ENCODE assay signal across 15 cellular contexts in genomic region chr5:56019306-56020272, GRCh38. TPM values are rescaled to one million over a fixed set of nuclear protein-coding genes. Genes with fewer than 3 reads are reported as not detected.
DNase-seq lines count a peak whose midpoint lies in the region; ATAC-seq and TF ChIP-seq lines count a peak whose summit lies in the region.
"Had no signal": no experiment of that assay in that cellular context is flagged by ENCODE, and none has a peak within 500 bp of the region (broad histone marks: within the 10 kb centered on the region; RNA-seq: fewer than 3 reads in every experiment).

No MANE protein-coding gene starts in this region.

- no TSS peak for BruUV-seq in IMR-90 (replicated peaks; lab: Mats Ljungman, UMichigan)

- no peaks in the 10 kb centered on the region for H3K9me1 ChIP-seq in IMR-90 (ENCODE audit: insufficient read depth, low read length)

- no peaks in the 10 kb centered on the region for H3K9me3 Mint-ChIP-seq in CD8-positive, alpha-beta T cell

- H3K36me3 Mint-ChIP-seq in CD8-positive, alpha-beta T cell: no peaks in the 10 kb centered on the region

- CTCF ChIA-PET in CD8-positive, alpha-beta T cell (lab: Charles Lee): no interaction called here
- CTCF ChIA-PET in IMR-90 (lab: Yijun Ruan, JAX): no interaction called here

- H4K8ac ChIP-seq in IMR-90 (ENCODE audit: low read depth in 2 of 2, low read length in 2 of 2) (no peak overlapping the region), neuronal stem cell (ENCODE audit: low read depth, low read length) (no peak overlapping the region)

- peak overlapping the region; percentile 72; the same call in 1 of the 2 replicates for H2BK120ac ChIP-seq in IMR-90 (ENCODE audit: low read depth, low read length)
- H2BK120ac ChIP-seq in neuronal stem cell (ENCODE audit: low read depth, low read length): no peak overlapping the region

- H2AK5ac ChIP-seq in IMR-90 (ENCODE audit: low read depth, low read length) (peak overlapping the region; percentile 39; the same call in 1 of the 2 replicates), neuronal stem cell (ENCODE audit: low read depth, low read length) (no peak overlapping the region)

- peak overlapping the region; percentile 37; the same call in 1 of the 2 replicates for H3K14ac ChIP-seq in IMR-90 (replicated peaks; ENCODE audit: low read depth, low read length)
- H3K14ac ChIP-seq in neuronal stem cell (ENCODE audit: low read length): no peak overlapping the region

- H4K5ac ChIP-seq in IMR-90 (ENCODE audit: low read depth, low read length): peak overlapping the region; percentile 48; the same call in 1 of the 2 replicates

- H2BK5ac ChIP-seq in IMR-90 (ENCODE audit: low read depth, low read length, poor library complexity, severe bottlenecking) (no peak overlapping the region), neuronal stem cell (ENCODE audit: low read length) (no peak overlapping the region)

- dilution Hi-C loops in IMR-90 (cut with HindIII; ENCODE audit: low sequenced_read_pairs, unreplicated experiment): no loop called here

- no peaks in the 10 kb centered on the region for H3K27me3 Mint-ChIP-seq in CD8-positive, alpha-beta T cell (ENCODE audit: low read depth)

- no peak for DNase-seq in CD8-positive, alpha-beta T cell
- DNase-seq in IMR-90: peak; percentile 40
- peak; percentile 50 to 68 for DNase-seq in cardiac fibroblast (ENCODE audit: low read depth in 2 of 2)
- peak; percentile 83 for DNase-seq in osteoblast (ENCODE audit: insufficient read length, low spot score, missing footprints)
- no peak for DNase-seq in neuronal stem cell (ENCODE audit: low spot score)
- DNase-seq: DMS153, H9, heart left ventricle, NCI-H1417 treated with DMSO at 0.1 percent for 48 hours, NCI-H446 treated with DMSO at 0.1 percent for 48 hours, T1000 had no signal

- no peak overlapping the region for H3K56ac ChIP-seq in IMR-90 (ENCODE audit: extremely low read depth, insufficient read depth, low read length)

- no peak for TF ChIP-seq POLR2A in IMR-90 (IDR thresholded peaks at IDR 0.05; ENCODE audit: low read depth, low read length)

- WGBS in IMR-90 (ENCODE audit: extremely low coverage in 2 of 2, insufficient read length in 1 of 2), 2 experiments: 60% methylated on average over 3 of the region's 11 CpGs; no CpG with 5 or more reads in 1 of the 2 experiments
- WGBS in neuronal stem cell (ENCODE audit: extremely low coverage in 2 of 2, insufficient read length in 2 of 2, insufficient replicate concordance in 1 of 2), 2 donors: no CpG with 5 or more reads among the region's 11 CpGs

- no peak overlapping the region for H3K4me3 ChIP-seq in CD8-positive, alpha-beta T cell (ENCODE audit: low read depth, low read length)
- H3K4me3 ChIP-seq in IMR-90 (ENCODE audit: insufficient read depth, low read depth, low read length) (no peak overlapping the region), cardiac fibroblast (replicated peaks in 1 of 2; ENCODE audit: low read depth in 2 of 2, low read length in 2 of 2) (no peak overlapping the region), osteoblast (ENCODE audit: insufficient read depth, low read length) (no peak overlapping the region), neuronal stem cell (ENCODE audit: low read length in 2 of 2) (no peak overlapping the region)
- H3K4me3 ChIP-seq: heart left ventricle, tibial nerve had no signal

- H3K23ac ChIP-seq in IMR-90 (ENCODE audit: low read depth, low read length) (peak overlapping the region; percentile 82; the same call in 1 of the 2 replicates), neuronal stem cell (ENCODE audit: low read depth, low read length, poor library complexity) (no peak overlapping the region)

- H3K4me2 ChIP-seq in IMR-90 (ENCODE audit: low read depth, low read length) (no peak overlapping the region; the same call in 1 of the 2 replicates), osteoblast (ENCODE audit: insufficient read depth, low read length) (peak overlapping the region; percentile 18), neuronal stem cell (ENCODE audit: insufficient read depth, low read length, poor library complexity, severe bottlenecking) (no peak overlapping the region)

- H2AFZ ChIP-seq in IMR-90 (replicated peaks; ENCODE audit: low read length, poor library complexity) (no peak overlapping the region), osteoblast (ENCODE audit: low read length) (no peak overlapping the region), neuronal stem cell (ENCODE audit: low read length) (no peak overlapping the region)

- H3K36me3 ChIP-seq in CD8-positive, alpha-beta T cell (ENCODE audit: insufficient read depth, low read length): no peaks in the 10 kb centered on the region
- H3K36me3 ChIP-seq in IMR-90 (ENCODE audit: control insufficient read depth, insufficient read depth, low read length) (no peaks in the 10 kb centered on the region), osteoblast (ENCODE audit: insufficient read depth, low read length) (no peaks in the 10 kb centered on the region), neuronal stem cell (replicated peaks in 1 of 2; ENCODE audit: control insufficient read depth in 2 of 2, insufficient read depth in 2 of 2, low read length in 2 of 2) (no peaks in the 10 kb centered on the region)
- H3K36me3 ChIP-seq: heart left ventricle, tibial nerve had no signal

- H4K20me1 ChIP-seq in IMR-90 (ENCODE audit: insufficient read depth, low read length) (no peaks in the 10 kb centered on the region), osteoblast (ENCODE audit: insufficient read depth, low read length) (no peaks in the 10 kb centered on the region)

- H2BK15ac ChIP-seq in IMR-90 (ENCODE audit: low read depth, low read length) (peak overlapping the region; percentile 92; the same call in 2 of the 3 replicates), neuronal stem cell (ENCODE audit: low read length) (no peak overlapping the region)

- in situ Hi-C loops in IMR-90 (cut with MboI; ENCODE audit: low sequenced_read_pairs): no loop called here

- H4K91ac ChIP-seq in IMR-90 (ENCODE audit: insufficient read depth, low read depth, low read length) (peak overlapping the region; percentile 12; the same call in 1 of the 2 replicates), neuronal stem cell (ENCODE audit: low read depth, low read length, poor library complexity) (no peak overlapping the region)

- no peak for TF ChIP-seq CTCF in CD8-positive, alpha-beta T cell (IDR thresholded peaks at IDR 0.05)
- TF ChIP-seq CTCF in IMR-90 (conservative IDR thresholded peaks at IDR 0.05; ENCODE audit: low read depth, low read length) (no peak), cardiac fibroblast (IDR thresholded peaks at IDR 0.05; ENCODE audit: low read depth, low read length) (no peak), osteoblast (IDR thresholded peaks at IDR 0.05; ENCODE audit: extremely low read depth, low read depth, low read length) (no peak)

- peaks cover 13% of the 10 kb centered on the region for H3K4me1 Mint-ChIP-seq in CD8-positive, alpha-beta T cell (ENCODE audit: low read depth)
- H3K4me1 Mint-ChIP-seq: H9 had no signal

- no peaks in the 10 kb centered on the region for H3K79me2 ChIP-seq in osteoblast (ENCODE audit: insufficient read depth, low read length)

- no peak overlapping the region for H3K9ac ChIP-seq in IMR-90 (ENCODE audit: low read depth, low read length)
- no peak overlapping the region for H3K9ac ChIP-seq in neuronal stem cell (ENCODE audit: low read depth, low read length, poor library complexity)

- peak overlapping the region; percentile 34 for H3K27ac Mint-ChIP-seq in CD8-positive, alpha-beta T cell
- H3K27ac Mint-ChIP-seq: H9 had no signal

- H3K4ac ChIP-seq in IMR-90 (ENCODE audit: low read depth, low read length) (no peak overlapping the region; the same call in 1 of the 2 replicates), neuronal stem cell (ENCODE audit: low read length) (no peak overlapping the region)

- POLR2A ChIA-PET in CD8-positive, alpha-beta T cell (lab: Charles Lee): no interaction called here
- POLR2A ChIA-PET in IMR-90 (lab: Charles Lee; ENCODE audit: unreplicated experiment): interaction anchor here (0.6 to 0.7 kb wide), 2 partner anchors 15 to 221 kb away, joined by 4 read pairs; no protein-coding TSS in a partner anchor

- ATAC-seq in CD8-positive, alpha-beta T cell: no peak
- ATAC-seq in IMR-90 (ENCODE audit: low read depth) (peak; percentile 48), HG03342 (IDR thresholded peaks at IDR 0.05; ENCODE audit: unreplicated experiment) (no peak), HG03439 (IDR thresholded peaks at IDR 0.05; ENCODE audit: unreplicated experiment) (no peak), GM21737 (IDR thresholded peaks at IDR 0.05; ENCODE audit: unreplicated experiment) (no peak)
- ATAC-seq: heart left ventricle had no signal

- H3K9me3 ChIP-seq in CD8-positive, alpha-beta T cell (ENCODE audit: low read length): no peaks in the 10 kb centered on the region
- H3K9me3 ChIP-seq in IMR-90 (ENCODE audit: control insufficient read depth, insufficient read depth, low read length) (peaks cover 2% of the 10 kb centered on the region; the same call in 1 of the 2 replicates), osteoblast (ENCODE audit: low read depth, low read length) (no peaks in the 10 kb centered on the region), neuronal stem cell (replicated peaks in 1 of 2; ENCODE audit: control insufficient read depth in 2 of 2, insufficient read depth in 1 of 2, low read depth in 1 of 2, low read length in 2 of 2) (no peaks in the 10 kb centered on the region)
- H3K9me3 ChIP-seq: heart left ventricle, tibial nerve had no signal

- peak overlapping the region; percentile 77 for H3K18ac ChIP-seq in IMR-90 (ENCODE audit: low read depth, low read length)
- H3K18ac ChIP-seq in neuronal stem cell (ENCODE audit: low read length): no peak overlapping the region

- H2AK9ac ChIP-seq in IMR-90 (replicated peaks; ENCODE audit: low read depth, low read length, poor library complexity): no peak overlapping the region

- no peak for TF ChIP-seq RAD21 in IMR-90 (IDR thresholded peaks at IDR 0.05; ENCODE audit: low read length)

- H3K4me3 Mint-ChIP-seq in CD8-positive, alpha-beta T cell: no peak overlapping the region
- H3K4me3 Mint-ChIP-seq: H9 had no signal

- H3K4me1 ChIP-seq in CD8-positive, alpha-beta T cell (ENCODE audit: insufficient read depth, low read length): peaks cover 19% of the 10 kb centered on the region
- peaks cover 5% of the 10 kb centered on the region; the same call in 1 of the 2 replicates for H3K4me1 ChIP-seq in IMR-90 (ENCODE audit: control insufficient read depth, insufficient read depth, low read length)
- H3K4me1 ChIP-seq in osteoblast (ENCODE audit: insufficient read depth, low read length): peaks cover 11% of the 10 kb centered on the region
- no peaks in the 10 kb centered on the region for H3K4me1 ChIP-seq in neuronal stem cell (ENCODE audit: control insufficient read depth in 2 of 2, insufficient read depth in 1 of 2, low read depth in 1 of 2, low read length in 2 of 2)

- no peaks in the 10 kb centered on the region for H3K27me3 ChIP-seq in CD8-positive, alpha-beta T cell (ENCODE audit: insufficient read depth, low read length)
- H3K27me3 ChIP-seq in IMR-90 (ENCODE audit: control insufficient read depth, insufficient read depth, low read length): no peaks in the 10 kb centered on the region
- no peaks in the 10 kb centered on the region for H3K27me3 ChIP-seq in osteoblast (ENCODE audit: insufficient read depth, low read length)
- no peaks in the 10 kb centered on the region for H3K27me3 ChIP-seq in neuronal stem cell (ENCODE audit: control insufficient read depth in 3 of 3, insufficient read depth in 3 of 3, low read depth in 1 of 3, low read length in 3 of 3)
- H3K27me3 ChIP-seq: heart left ventricle, tibial nerve had no signal

- intact Hi-C loops in CD8-positive, alpha-beta T cell (cut with DNase I, micrococcal nuclease): loop anchor here in 1 of 2 experiments (5.0 kb wide), 1 partner anchor 1712 kb away; no protein-coding TSS in a partner anchor
- intact Hi-C loops in IMR-90 (cut with micrococcal nuclease): no loop called here

- H3K79me1 ChIP-seq in IMR-90 (ENCODE audit: low read depth in 1 of 2, low read length in 2 of 2) (no peaks in the 10 kb centered on the region), neuronal stem cell (ENCODE audit: low read depth, low read length) (no peaks in the 10 kb centered on the region)

- no peak overlapping the region for H2BK12ac ChIP-seq in neuronal stem cell (ENCODE audit: low read length)

- H3K27ac ChIP-seq in CD8-positive, alpha-beta T cell (ENCODE audit: low read depth, low read length): no peak overlapping the region
- H3K27ac ChIP-seq in IMR-90 (ENCODE audit: insufficient read depth, low read length) (peak overlapping the region; percentile 77; the same call in 1 of the 2 replicates), osteoblast (ENCODE audit: low read depth, low read length) (peak overlapping the region; percentile 34), neuronal stem cell (replicated peaks; ENCODE audit: low read length) (no peak overlapping the region)

- H2BK20ac ChIP-seq in IMR-90 (ENCODE audit: low read depth, low read length): peak overlapping the region; percentile 62; the same call in 1 of the 2 replicates

RNA-seq across cellular contexts. Expression of gene IL6ST, which starts 24.8 kb away (rescaled TPM):
- total RNA-seq in CD8-positive, alpha-beta T cell: 100 to 1,000 TPM; 201 to 214 TPM
- 506 and 533 TPM in 2 replicates for total RNA-seq in IMR-90 (2012; rRNA removed)
- polyA plus RNA-seq in IMR-90 (2012; rRNA removed): 90.6 and 93.1 TPM in 2 replicates
- polyA plus RNA-seq in IMR-90 (2012; cell fraction: cytosol; rRNA removed): 8.4 and 8.7 TPM in 2 replicates
- 3.7 and 44.6 TPM in 2 replicates for polyA plus RNA-seq in IMR-90 (2012; cell fraction: nucleus; rRNA removed; ENCODE audit: low replicate concordance)
- 785 and 804 TPM in 2 replicates for total RNA-seq in osteoblast
- polyA plus RNA-seq in neuronal stem cell (2013, experiment 1 of 2): 19.2 TPM
- polyA plus RNA-seq in neuronal stem cell (2013, experiment 2 of 2): 19.6 TPM

Comparison
In these comparisons a context has a peak if more than half of its experiments do, and no peak if none do; other contexts are left out.
1. DNase-seq: peak in IMR-90 (single experiment), cardiac fibroblast (2 of 2) and osteoblast (single experiment); none in CD8-positive, alpha-beta T cell (0 of 7) and neuronal stem cell (single experiment).
2. H3K27ac ChIP-seq: peak in IMR-90 (single experiment) and osteoblast (single experiment); none in CD8-positive, alpha-beta T cell (single experiment) and neuronal stem cell (single experiment).